ENCODE assay signal across 8 cellular contexts in genomic region chr5:90940227-90940995, GRCh38.
DNase-seq lines count a peak whose midpoint lies in the region; ATAC-seq, FAIRE-seq and TF ChIP-seq lines count a peak whose summit lies in the region.

No MANE protein-coding gene starts in this region.

- H3K9ac ChIP-seq in PC-3 (ENCODE audit: low read length) (no peak overlapping the region), neural cell (ENCODE audit: low read length) (peak overlapping the region; percentile 74)

- DNase-seq in DMS53 treated with DMSO at 0.1 percent for 48 hours (lab: John Stamatoyannopoulos, UW; ENCODE audit: unreplicated experiment) (peak; percentile 71), PC-3 (peak; percentile 53), H54 (ENCODE audit: insufficient read length, low spot score) (no peak), SIG-M5 treated with dmso at 0.1 percent for 504 hours (lab: John Stamatoyannopoulos, UW; ENCODE audit: unreplicated experiment) (no peak)

- H3K9me3 ChIP-seq in PC-3 (ENCODE audit: low read length) = no peaks in the 10 kb centered on the region
- H3K9me3 ChIP-seq in ectodermal cell (ENCODE audit: control insufficient read depth, low read length) = no peaks in the 10 kb centered on the region
- H3K9me3 ChIP-seq in neural cell (ENCODE audit: low read length) = no peaks in the 10 kb centered on the region

- H3K27me3 ChIP-seq in PC-3 (ENCODE audit: low read length) (no peaks in the 10 kb centered on the region), ectodermal cell (ENCODE audit: control insufficient read depth, insufficient read depth, low read length, poor library complexity, severe bottlenecking) (no peaks in the 10 kb centered on the region), neural cell (ENCODE audit: insufficient read depth, low read depth, low read length) (no peaks in the 10 kb centered on the region)

- 5 to 17% methylated on average over 1 of the region's 1 CpG for WGBS in ectodermal cell, 2 experiments

- H3K4me1 ChIP-seq in PC-3 (ENCODE audit: insufficient read depth, low read length) (peaks cover 19% of the 10 kb centered on the region), ectodermal cell (ENCODE audit: control insufficient read depth, insufficient read depth, low read length) (peaks cover 6% of the 10 kb centered on the region)

- H2AFZ ChIP-seq in PC-3 (ENCODE audit: low read length) (0 out of 2 replicates have a peak overlapping the region, but pooled peaks have one; percentile 1), neural cell (ENCODE audit: low read depth, low read length) (peak overlapping the region; percentile 58)

- TF ChIP-seq RAD21 in neural cell (conservative IDR thresholded peaks at IDR 0.05) = peak; percentile 35

- CTCF ChIA-PET in PC-3 (lab: Charles Lee) = interaction anchor here (1.0 kb wide), 1 partner anchor 41 kb away, joined by 3 read pairs; no protein-coding TSS in a partner anchor

- no peak for TF ChIP-seq CTCF in PC-3 (conservative IDR thresholded peaks at IDR 0.05; ENCODE audit: low read depth, low read length)
- TF ChIP-seq CTCF in neural cell (IDR thresholded peaks at IDR 0.05; ENCODE audit: poor library complexity, severe bottlenecking) = no peak

- no peak overlapping the region for H3K27ac ChIP-seq in PC-3 (ENCODE audit: low read length)
- H3K27ac ChIP-seq in ectodermal cell (ENCODE audit: insufficient read depth, low read depth, low read length, poor library complexity, severe bottlenecking) = peak overlapping the region; percentile 82
- peak overlapping the region; percentile 98 for H3K27ac ChIP-seq in neural cell (ENCODE audit: low read length)

- intact Hi-C loops in PC-3 (cut with micrococcal nuclease) = loop anchor here (5.0 kb wide), 1 partner anchor 137 kb away; no protein-coding TSS in a partner anchor

- no peak for FAIRE-seq in H54 (lab: Jason Lieb, UNC)

- POLR2A ChIA-PET in PC-3 (lab: Charles Lee; ENCODE audit: unreplicated experiment) = no interaction called here

- H3F3A ChIP-seq in PC-3 (ENCODE audit: low read length, unreplicated experiment) = no peaks in the 10 kb centered on the region
- H3F3A ChIP-seq in neural cell (ENCODE audit: insufficient read depth, low read length, poor library complexity, severe bottlenecking) = no peaks in the 10 kb centered on the region

- H3K9me2 ChIP-seq in PC-3 (replicated peaks; ENCODE audit: low read length) (no peaks in the 10 kb centered on the region), neural cell (ENCODE audit: insufficient read depth, low read length) (no peaks in the 10 kb centered on the region)

- H3K79me2 ChIP-seq in PC-3 (ENCODE audit: low read length) (no peaks in the 10 kb centered on the region), neural cell (replicated peaks; ENCODE audit: insufficient read depth, low read length) (no peaks in the 10 kb centered on the region)

- H3K4me3 ChIP-seq in PC-3 (ENCODE audit: low read length) (no peak overlapping the region), ectodermal cell (ENCODE audit: insufficient read depth, low read depth, low read length) (no peak overlapping the region), neural cell (ENCODE audit: low read length) (peak overlapping the region; percentile 48)

- no peaks in the 10 kb centered on the region for H4K20me1 ChIP-seq in PC-3 (ENCODE audit: low read length)
- no peaks in the 10 kb centered on the region for H4K20me1 ChIP-seq in neural cell (ENCODE audit: insufficient read depth)

- no peaks in the 10 kb centered on the region for H3K36me3 ChIP-seq in PC-3 (ENCODE audit: low read depth, low read length)
- H3K36me3 ChIP-seq in ectodermal cell (ENCODE audit: control insufficient read depth, insufficient read depth, low read length) = no peaks in the 10 kb centered on the region
- no peaks in the 10 kb centered on the region for H3K36me3 ChIP-seq in neural cell (ENCODE audit: insufficient read depth, low read length)

- no TSS peak for BruUV-seq in PC-3 (replicated peaks; lab: Mats Ljungman, UMichigan)

- peak; percentile 99 for ATAC-seq in GM19455 (IDR thresholded peaks at IDR 0.05; ENCODE audit: unreplicated experiment)
- ATAC-seq in HG03354 (IDR thresholded peaks at IDR 0.05; ENCODE audit: poor library complexity, severe bottlenecking, unreplicated experiment) = peak; percentile 99
- peak; percentile 71 for ATAC-seq in PC-3

- H3K4me2 ChIP-seq in PC-3 (ENCODE audit: low read length) = no peak overlapping the region
- H3K4me2 ChIP-seq in neural cell (ENCODE audit: low read length) = peak overlapping the region; percentile 62

- TF ChIP-seq EP300 in neural cell (conservative IDR thresholded peaks at IDR 0.05; ENCODE audit: poor library complexity, severe bottlenecking) = peak; percentile 76

- no peak for TF ChIP-seq POLR2A in H54 (IDR thresholded peaks at IDR 0.05; ENCODE audit: low read depth, low read length)

TF ChIP-seq in neural cell, 6 proteins besides CTCF, POLR2A, EP300 and RAD21:
- TF ChIP-seq TAF1 (IDR thresholded peaks at IDR 0.05; ENCODE audit: low read depth) = peak; percentile 72
- no peak for TF ChIP-seq MXI1 (conservative IDR thresholded peaks at IDR 0.05; ENCODE audit: poor library complexity, severe bottlenecking)
- TF ChIP-seq POLR2AphosphoS5 (IDR thresholded peaks at IDR 0.05) = peak; percentile 92
- TF ChIP-seq REST (IDR thresholded peaks at IDR 0.05; ENCODE audit: borderline replicate concordance) = peak; percentile 93
- TF ChIP-seq EZH2 (IDR thresholded peaks at IDR 0.05; ENCODE audit: borderline replicate concordance, insufficient read depth, low read length, poor library complexity, severe bottlenecking) = no peak
- no peak for TF ChIP-seq SMC3 (conservative IDR thresholded peaks at IDR 0.05; ENCODE audit: poor library complexity)

Comparison
In these comparisons a context has a peak if more than half of its experiments do, and no peak if none do; other contexts are left out.
1. DNase-seq: peak in DMS53 treated with DMSO at 0.1 percent for 48 hours (single experiment) and PC-3 (single experiment); none in H54 (single experiment) and SIG-M5 treated with dmso at 0.1 percent for 504 hours (single experiment).
2. Peak in every context shown above with its lines, with median percentiles within 50 percentile points of each other: ATAC-seq.